ENCODE assay signal across 10 cellular contexts in the genomic region with DNA sequence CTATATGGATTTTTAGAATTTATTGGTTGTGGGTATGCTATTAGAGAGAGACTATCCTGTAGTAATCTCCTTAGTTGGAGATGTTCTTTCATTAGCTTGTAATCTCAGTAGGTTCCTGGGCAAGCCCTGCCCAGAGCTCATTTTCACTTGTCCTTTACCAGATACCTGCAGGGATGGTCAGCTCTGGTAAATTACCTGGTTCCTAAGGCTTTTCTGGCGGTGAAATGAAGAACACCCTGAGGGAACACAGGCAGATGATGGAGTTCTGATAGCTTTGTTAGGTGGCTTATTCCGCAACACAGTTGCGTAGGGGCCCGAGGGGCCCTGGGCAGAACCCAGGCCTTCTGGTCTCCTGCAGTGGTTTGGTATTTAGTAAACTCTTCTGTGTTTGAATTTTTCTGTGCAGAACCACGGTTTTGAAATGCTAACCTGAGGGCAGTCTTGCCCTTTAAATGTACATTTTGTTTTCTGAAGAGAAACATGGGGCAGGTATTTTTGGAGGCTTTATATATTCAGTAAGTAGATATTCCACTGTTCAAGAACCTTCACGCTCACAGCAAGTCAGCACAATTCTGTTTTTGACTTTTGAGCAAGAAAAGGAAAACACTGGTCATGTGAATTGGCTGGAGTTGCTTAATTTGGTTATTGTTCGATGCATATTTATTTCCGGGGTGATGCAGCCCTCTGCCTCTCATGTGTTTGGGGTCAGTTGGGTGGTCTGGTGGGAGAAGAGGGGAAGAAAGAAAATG. TPM values are rescaled to one million over a fixed set of nuclear protein-coding genes. Genes with fewer than 3 reads are reported as not detected.
DNase-seq lines count a peak whose midpoint lies in the region; ATAC-seq and TF ChIP-seq lines count a peak whose summit lies in the region.
"Had no signal": no experiment of that assay in that cellular context is flagged by ENCODE, and none has a peak within 500 bp of the region (broad histone marks: within the 10 kb centered on the region; RNA-seq: fewer than 3 reads in every experiment).

No MANE protein-coding gene starts in this region.

- H3K9me3 Mint-ChIP-seq in neural progenitor cell: no peaks in the 10 kb centered on the region
- H3K9me3 Mint-ChIP-seq: activated naive CD4-positive, alpha-beta T cell treated with anti-CD3 and anti-CD28 coated beads, Interleukin-2, amount 50 U/mL, for 24 hours had no signal

- H3K4me2 ChIP-seq in neural progenitor cell: no peak overlapping the region

- peaks cover 17% of the 10 kb centered on the region for H3K4me1 Mint-ChIP-seq in neural progenitor cell

- H3K27me3 Mint-ChIP-seq in neural progenitor cell (ENCODE audit: insufficient read depth, low read depth): no peaks in the 10 kb centered on the region

- H3K9ac ChIP-seq in duodenal mucosa (ENCODE audit: low read depth in 1 of 2, low read length in 2 of 2) (no peak overlapping the region), neural progenitor cell (no peak overlapping the region)

- H4K20me1 ChIP-seq in neural progenitor cell (ENCODE audit: low read depth): peaks cover 83% of the 10 kb centered on the region

- no peaks in the 10 kb centered on the region for H3K27me3 ChIP-seq in duodenal mucosa (ENCODE audit: control insufficient read depth in 1 of 2, insufficient read depth in 2 of 2, low read length in 2 of 2)
- H3K27me3 ChIP-seq in neural progenitor cell: no peaks in the 10 kb centered on the region

- CTCF ChIA-PET in HEK293T (lab: Yijun Ruan, JAX): no interaction called here

- H3K27ac ChIP-seq in duodenal mucosa (ENCODE audit: low read depth, low read length) (peak overlapping the region; percentile 4), neural progenitor cell (peak overlapping the region; percentile 20)

- DNase-seq in neural progenitor cell (ENCODE audit: low spot score) (no peak), HEK293T (ENCODE audit: extremely low spot score) (no peak), NK-92 (lab: John Stamatoyannopoulos, UW; ENCODE audit: unreplicated experiment) (no peak), NCI-H2029 (lab: John Stamatoyannopoulos, UW) (no peak)
- DNase-seq: DMS79 treated with DMSO at 0.1 percent for 48 hours had no signal

- H3F3A ChIP-seq in neural progenitor cell (ENCODE audit: low read depth): peaks cover 12% of the 10 kb centered on the region

- TF ChIP-seq CTCF in neural progenitor cell (IDR thresholded peaks at IDR 0.05): no peak

- H3K27ac Mint-ChIP-seq in neural progenitor cell: peak overlapping the region; percentile 33
- H3K27ac Mint-ChIP-seq: activated naive CD4-positive, alpha-beta T cell treated with anti-CD3 and anti-CD28 coated beads, Interleukin-2, amount 50 U/mL, for 24 hours had no signal

- H3K36me3 ChIP-seq in duodenal mucosa (ENCODE audit: control insufficient read depth in 1 of 2, insufficient read depth in 2 of 2, low read length in 2 of 2) (no peaks in the 10 kb centered on the region), neural progenitor cell (peaks cover 15% of the 10 kb centered on the region)

- H3K4me1 ChIP-seq in duodenal mucosa (ENCODE audit: control insufficient read depth in 1 of 2, insufficient read depth in 2 of 2, low read length in 2 of 2) (peaks cover 0 to 16% of the 10 kb centered on the region in 2 donors), neural progenitor cell (no peaks in the 10 kb centered on the region)

- H3K79me2 ChIP-seq in neural progenitor cell (ENCODE audit: low read depth): peaks cover 98% of the 10 kb centered on the region

- no peak overlapping the region for H2AFZ ChIP-seq in neural progenitor cell (replicated peaks)

- POLR2A ChIA-PET in HEK293T (lab: Yijun Ruan, JAX): no interaction called here

- peaks cover 44% of the 10 kb centered on the region for H3K36me3 Mint-ChIP-seq in neural progenitor cell
- H3K36me3 Mint-ChIP-seq: activated naive CD4-positive, alpha-beta T cell treated with anti-CD3 and anti-CD28 coated beads, Interleukin-2, amount 50 U/mL, for 24 hours had no signal

- H3K9me3 ChIP-seq in duodenal mucosa (ENCODE audit: control insufficient read depth in 1 of 2, low read length in 2 of 2) (no peaks in the 10 kb centered on the region), neural progenitor cell (ENCODE audit: low read depth) (no peaks in the 10 kb centered on the region)

- H3K4me3 ChIP-seq in duodenal mucosa (ENCODE audit: low read depth in 1 of 2, low read length in 2 of 2): no peak overlapping the region
- no peak overlapping the region for H3K4me3 ChIP-seq in neural progenitor cell

- TF ChIP-seq POLR2A in GM18505 (IDR thresholded peaks at IDR 0.05; ENCODE audit: borderline replicate concordance, extremely low read depth, insufficient read depth, insufficient read length): no peak

- ATAC-seq in GM18505 (IDR thresholded peaks at IDR 0.05; ENCODE audit: unreplicated experiment): peak; percentile 32
- ATAC-seq in HG03354 (IDR thresholded peaks at IDR 0.05; ENCODE audit: poor library complexity, severe bottlenecking, unreplicated experiment): peak; percentile 8
- ATAC-seq in HG02973 (IDR thresholded peaks at IDR 0.05; ENCODE audit: unreplicated experiment): no peak

- H3K4me3 Mint-ChIP-seq in neural progenitor cell: no peak overlapping the region
- H3K4me3 Mint-ChIP-seq: activated naive CD4-positive, alpha-beta T cell treated with anti-CD3 and anti-CD28 coated beads, Interleukin-2, amount 50 U/mL, for 24 hours had no signal

TF ChIP-seq in HEK293T, 16 proteins besides CTCF, POLR2A, EP300 and RAD21:
- no peak for TF ChIP-seq FOXA1 (IDR thresholded peaks at IDR 0.05)

RNA-seq across cellular contexts. Expression of a gene that starts 22.4 kb away (rescaled TPM):
- total RNA-seq in neural progenitor cell (ENCODE audit: low replicate concordance): 121 and 137 TPM in 2 replicates
